ENCODE assay signal across 9 cellular contexts in genomic region chr4:1250527-1250812, GRCh38. TPM values are rescaled to one million over a fixed set of nuclear protein-coding genes. Genes with fewer than 3 reads are reported as not detected.
DNase-seq lines count a peak whose midpoint lies in the region; ATAC-seq and TF ChIP-seq lines count a peak whose summit lies in the region.
"Had no signal": no experiment of that assay in that cellular context is flagged by ENCODE, and none has a peak within 500 bp of the region (broad histone marks: within the 10 kb centered on the region; RNA-seq: fewer than 3 reads in every experiment).

No MANE protein-coding gene starts in this region.

- ATAC-seq in T-cell (replicated peaks in 1 of 4) (no peak), psoas muscle (no peak), GM21619 (IDR thresholded peaks at IDR 0.05; ENCODE audit: unreplicated experiment) (no peak)

- H3K27me3 ChIP-seq in esophagus squamous epithelium: no peaks in the 10 kb centered on the region
- no peaks in the 10 kb centered on the region for H3K27me3 ChIP-seq in psoas muscle (ENCODE audit: insufficient read depth in 3 of 3, low read length in 2 of 3)

- CTCF ChIA-PET in T-cell (lab: Charles Lee): interaction anchor here (0.9 to 3.1 kb wide), 2 partner anchors 16 to 18 kb away, joined by 4 to 13 read pairs; no protein-coding TSS in a partner anchor

- peaks cover 0 to 9% (median 0%) of the 10 kb centered on the region in 3 donors for H3K36me3 ChIP-seq in esophagus squamous epithelium
- peaks cover 0 to 8% of the 10 kb centered on the region in 2 donors for H3K36me3 ChIP-seq in psoas muscle (ENCODE audit: insufficient read depth in 1 of 2, low read depth in 1 of 2)
- H3K36me3 ChIP-seq: thoracic aorta had no signal

- no peak for TF ChIP-seq CTCF in GM12865 (IDR thresholded peaks at IDR 0.05; ENCODE audit: insufficient read depth, low read depth, low read length, missing control alignments)
- no peak for TF ChIP-seq CTCF in esophagus squamous epithelium (IDR thresholded peaks at IDR 0.05)
- TF ChIP-seq CTCF in psoas muscle (IDR thresholded peaks at IDR 0.05): no peak

- H3K4me3 Mint-ChIP-seq in T-cell: peak overlapping the region; percentile 84 to 92 (median 90)

- intact Hi-C loops in esophagus squamous epithelium (cut with DNase I) (loop anchor here (5.0 kb wide), 1 partner anchor 97 kb away; the partner anchor contains the start of gene UVSSA), psoas muscle (cut with DNase I) (loop anchor here (2.0 to 5.0 kb wide), 2 partner anchors 37 to 94 kb away; partner anchors contain the start of gene MAEA (in 1 of the 2))

- peaks cover 29 to 50% (median 29%) of the 10 kb centered on the region in 3 donors for H3K4me1 ChIP-seq in esophagus squamous epithelium
- H3K4me1 ChIP-seq in psoas muscle: peaks cover 49% of the 10 kb centered on the region

- H3K4me1 Mint-ChIP-seq in T-cell: peaks cover 68 to 74% (median 72%) of the 10 kb centered on the region in 3 donors

- H3K9me3 Mint-ChIP-seq in T-cell: no peaks in the 10 kb centered on the region

- POLR2A ChIA-PET in T-cell (lab: Charles Lee): interaction anchor here in 1 of 2 donors (0.7 kb wide), 1 partner anchor 16 kb away, joined by 3 read pairs; no protein-coding TSS in a partner anchor

- H3K27me3 Mint-ChIP-seq in T-cell: no peaks in the 10 kb centered on the region

- H3K27ac ChIP-seq in esophagus squamous epithelium: peak overlapping the region; percentile 88 to 99 (median 97)
- peak overlapping the region; percentile 93 for H3K27ac ChIP-seq in psoas muscle

- WGBS in esophagus squamous epithelium, 2 donors: 86 to 88% methylated on average over 5 to 7 of the region's 7 CpGs
- WGBS in psoas muscle, 3 donors: 82 to 87% (median 83%) methylated on average over 7 of the region's 7 CpGs

- H3K27ac Mint-ChIP-seq in T-cell: peak overlapping the region; percentile 91 to 95

- H3K9me3 ChIP-seq in esophagus squamous epithelium (peaks cover 0 to 27% (median 0%) of the 10 kb centered on the region in 3 donors), psoas muscle (no peaks in the 10 kb centered on the region)

- no peak for TF ChIP-seq POLR2A in esophagus squamous epithelium (IDR thresholded peaks at IDR 0.05)

- peak overlapping the region; percentile 83 for H3K4me3 ChIP-seq in GM12865 (ENCODE audit: low read depth, low read length)
- H3K4me3 ChIP-seq in esophagus squamous epithelium: peak overlapping the region in 3 of 4 donors; percentile 56 to 96 (median 91)
- H3K4me3 ChIP-seq in psoas muscle: peak overlapping the region; percentile 87

- DNase-seq in GM12865 (ENCODE audit: low read depth) (no peak), T-cell (peak in 1 of 34 experiments; percentile 13), esophagus squamous epithelium (lab: John Stamatoyannopoulos, UW) (no peak), psoas muscle (peak in 1 of 2 donors; percentile 13), kidney glomerular epithelial cell (lab: John Stamatoyannopoulos, UW) (no peak), germinal center (ENCODE audit: low spot score) (no peak)
- no peak for DNase-seq in central memory CD4-positive, alpha-beta T cell

- no peaks in the 10 kb centered on the region for H3K36me3 Mint-ChIP-seq in T-cell

RNA-seq across cellular contexts. Expression of gene CTBP1, which starts 1.5 kb away (rescaled TPM):
- 100 to 1,000 TPM; 185 to 232 (median 207) TPM for total RNA-seq in T-cell
- total RNA-seq in esophagus squamous epithelium: 100 to 1,000 TPM in 3 of 4 donors, 10 to 100 TPM in 1; 72.2 to 121 (median 113) TPM
- 100 to 1,000 TPM; 122 to 165 (median 142) TPM for total RNA-seq in psoas muscle
- 100 to 1,000 TPM; 109 to 156 (median 116) TPM for polyA plus RNA-seq in psoas muscle

RNA-seq across cellular contexts. Expression of gene MAEA, which starts 39.2 kb away (rescaled TPM):
- total RNA-seq in T-cell (100 to 1,000 TPM in 2 of 5 donors, 10 to 100 TPM in 3; 62.3 to 114 (median 87.2) TPM), esophagus squamous epithelium (10 to 100 TPM; 56.6 to 78.7 (median 67.5) TPM), psoas muscle (10 to 100 TPM; 26.7 to 39.6 (median 33.2) TPM)
- polyA plus RNA-seq in psoas muscle: 10 to 100 TPM; 30.3 to 41.6 (median 38.9) TPM
